32 cellular contexts compared by ENCODE assay signal in the genomic region with DNA sequence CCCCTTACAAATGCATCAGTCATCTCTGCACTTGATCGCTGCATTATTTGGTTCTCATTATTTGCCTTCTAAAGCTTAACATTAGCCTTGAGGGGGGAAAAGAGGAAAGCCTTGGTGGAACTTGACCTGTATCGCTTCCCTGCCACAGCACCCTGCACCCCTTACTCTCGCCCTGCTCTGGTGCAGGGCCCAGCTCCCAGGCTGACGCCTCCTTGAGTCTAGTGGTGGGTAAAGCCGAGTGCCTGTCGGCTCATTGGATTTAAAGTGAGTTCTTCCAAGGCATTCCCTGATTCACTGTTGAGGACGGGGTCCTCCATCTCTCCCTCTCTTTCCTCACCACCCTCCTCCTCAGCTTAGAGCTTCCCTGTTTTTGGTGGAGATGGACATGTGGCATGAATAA.
"Had no signal": no experiment of that assay in that cellular context is flagged by ENCODE, and none has a peak within 500 bp of the region (broad histone marks: within the 10 kb centered on the region; RNA-seq: fewer than 3 reads in every experiment).

No MANE protein-coding gene starts in this region.

- H3K4me1 ChIP-seq: adrenal gland, body of pancreas, colonic mucosa had no signal

- H3K9me3 Mint-ChIP-seq: activated CD8-positive, alpha-beta T cell treated with anti-CD3 and anti-CD28 coated beads for 36 hours; activated naive CD4-positive, alpha-beta T cell treated with anti-CD3 and anti-CD28 coated beads for 36 hours; activated naive CD4-positive, alpha-beta T cell treated with anti-CD3 and anti-CD28 coated beads, Interleukin-2, amount 50 U/mL, for 24 hours; activated naive CD8-positive, alpha-beta T cell treated with anti-CD3 and anti-CD28 coated beads for 36 hours; activated T-cell treated with anti-CD3 and anti-CD28 coated beads, Interleukin-2, amount 50 U/mL, for 4 hours; activated T-helper 17 cell treated with anti-CD3 and anti-CD28 coated beads, Interleukin-2, amount 50 U/mL, for 72 hours; T-helper 2 cell treated with Interferon-gamma antibody and Interleukin-4, amounts not matched to agents 5 μg/mL and 100 μg/mL, for 36 hours had no signal

- H3K36me3 ChIP-seq: adrenal gland, cardiac muscle cell, colonic mucosa, WERI-Rb-1 had no signal

- H3K27ac ChIP-seq: adrenal gland, body of pancreas, cardiac muscle cell, colonic mucosa, WERI-Rb-1 had no signal

- H3K27ac Mint-ChIP-seq: activated CD8-positive, alpha-beta T cell treated with anti-CD3 and anti-CD28 coated beads for 36 hours; activated naive CD4-positive, alpha-beta T cell treated with anti-CD3 and anti-CD28 coated beads for 36 hours; activated naive CD4-positive, alpha-beta T cell treated with anti-CD3 and anti-CD28 coated beads, Interleukin-2, amount 50 U/mL, for 24 hours; activated naive CD8-positive, alpha-beta T cell treated with anti-CD3 and anti-CD28 coated beads for 36 hours; activated naive CD8-positive, alpha-beta T cell treated with anti-CD3 and anti-CD28 coated beads, Interleukin-2, amount 50 U/mL, for 24 hours; activated T-helper 17 cell treated with anti-CD3 and anti-CD28 coated beads, Interleukin-2, amount 50 U/mL, for 72 hours; endodermal cell; T-helper 17 cell; T-helper 2 cell treated with Interferon-gamma antibody and Interleukin-4, amounts not matched to agents 5 μg/mL and 100 μg/mL, for 36 hours had no signal

- H3K9me3 ChIP-seq: body of pancreas, colonic mucosa had no signal

- H3K36me3 Mint-ChIP-seq: activated naive CD4-positive, alpha-beta T cell treated with anti-CD3 and anti-CD28 coated beads, Interleukin-2, amount 50 U/mL, for 24 hours; activated naive CD8-positive, alpha-beta T cell treated with anti-CD3 and anti-CD28 coated beads for 36 hours had no signal

- H3K4me1 Mint-ChIP-seq: activated naive CD4-positive, alpha-beta T cell treated with anti-CD3 and anti-CD28 coated beads, Interleukin-2, amount 50 U/mL, for 24 hours; activated naive CD8-positive, alpha-beta T cell treated with anti-CD3 and anti-CD28 coated beads for 36 hours; activated naive CD8-positive, alpha-beta T cell treated with anti-CD3 and anti-CD28 coated beads, Interleukin-2, amount 50 U/mL, for 24 hours; activated T-helper 17 cell treated with anti-CD3 and anti-CD28 coated beads, Interleukin-2, amount 50 U/mL, for 72 hours had no signal

- H3K27me3 Mint-ChIP-seq: activated CD8-positive, alpha-beta T cell treated with anti-CD3 and anti-CD28 coated beads for 36 hours had no signal

- H3K27me3 ChIP-seq: adrenal gland, body of pancreas, cardiac muscle cell, colonic mucosa had no signal

- H3K4me3 ChIP-seq: adrenal gland, body of pancreas, cardiac muscle cell, colonic mucosa had no signal

- ATAC-seq: activated CD8-positive, alpha-beta T cell treated with anti-CD3 and anti-CD28 coated beads for 36 hours; activated naive CD8-positive, alpha-beta T cell treated with anti-CD3 and anti-CD28 coated beads, Interleukin-2, amount 50 U/mL, for 24 hours; activated T-cell treated with anti-CD3 and anti-CD28 coated beads, Interleukin-2, amount 50 U/mL, for 4 hours; activated T-helper 17 cell treated with anti-CD3 and anti-CD28 coated beads, Interleukin-2, amount 50 U/mL, for 72 hours; body of pancreas; esophagus mucosa; T-helper 17 cell had no signal

- DNase-seq: activated CD4-positive, alpha-beta T cell treated with anti-CD3 and anti-CD28 coated beads for 4 hours; activated CD4-positive, alpha-beta T cell treated with anti-CD3 and anti-CD28 coated beads, Interleukin-2, amount 50 U/mL, for 1 hour; activated CD4-positive, alpha-beta T cell treated with anti-CD3 and anti-CD28 coated beads, Interleukin-2, amount 50 U/mL, for 48 hours; activated CD4-positive, CD25-positive, alpha-beta regulatory T cell; activated CD4-positive, CD25-positive, alpha-beta regulatory T cell treated with anti-CD3 and anti-CD28 coated beads, Interleukin-2, amount 50 U/mL, for 72 hours; activated CD8-positive, alpha-beta memory T cell treated with anti-CD3 and anti-CD28 coated beads for 24 hours; activated CD8-positive, alpha-beta T cell treated with anti-CD3 and anti-CD28 coated beads for 36 hours; activated effector memory CD4-positive, alpha-beta T cell treated with Interleukin-2 at 50 U/mL for 16 hours; activated naive CD4-positive, alpha-beta T cell treated with anti-CD3 and anti-CD28 coated beads for 36 hours; activated naive CD8-positive, alpha-beta T cell treated with anti-CD3 and anti-CD28 coated beads for 36 hours; activated naive CD8-positive, alpha-beta T cell treated with anti-CD3 and anti-CD28 coated beads, Interleukin-2, amount 50 U/mL, for 24 hours; activated T-cell treated with anti-CD3 and anti-CD28 coated beads, Interleukin-2, amount 50 U/mL, for 4 hours; adrenal gland; amygdala; aorta; body of pancreas; central memory CD4-positive, alpha-beta T cell; cerebellar nuclear complex; colonic mucosa; effector memory CD4-positive, alpha-beta T cell; endodermal cell; foreskin fibroblast; head of caudate nucleus; T-helper 1 cell; T-helper 17 cell; T1000; WERI-Rb-1 had no signal

- H3K4me3 Mint-ChIP-seq: activated CD8-positive, alpha-beta T cell treated with anti-CD3 and anti-CD28 coated beads for 36 hours; activated naive CD4-positive, alpha-beta T cell treated with anti-CD3 and anti-CD28 coated beads for 36 hours; activated naive CD4-positive, alpha-beta T cell treated with anti-CD3 and anti-CD28 coated beads, Interleukin-2, amount 50 U/mL, for 24 hours; activated naive CD8-positive, alpha-beta T cell treated with anti-CD3 and anti-CD28 coated beads for 36 hours; activated naive CD8-positive, alpha-beta T cell treated with anti-CD3 and anti-CD28 coated beads, Interleukin-2, amount 50 U/mL, for 24 hours; activated T-cell treated with anti-CD3 and anti-CD28 coated beads, Interleukin-2, amount 50 U/mL, for 4 hours; activated T-helper 17 cell treated with anti-CD3 and anti-CD28 coated beads, Interleukin-2, amount 50 U/mL, for 72 hours; endodermal cell; T-helper 17 cell; T-helper 2 cell treated with Interferon-gamma antibody and Interleukin-4, amounts not matched to agents 5 μg/mL and 100 μg/mL, for 36 hours had no signal
